7 cellular contexts compared by ENCODE assay signal in genomic region chr1:92968138-92969032, GRCh38. TPM values are rescaled to one million over a fixed set of nuclear protein-coding genes. Genes with fewer than 3 reads are reported as not detected.
DNase-seq lines count a peak whose midpoint lies in the region; ATAC-seq, FAIRE-seq and TF ChIP-seq lines count a peak whose summit lies in the region.

No MANE protein-coding gene starts in this region.

- H3K9me3 Mint-ChIP-seq in astrocyte (ENCODE audit: unreplicated experiment): no peaks in the 10 kb centered on the region
- H3K9me3 Mint-ChIP-seq in naive thymus-derived CD8-positive, alpha-beta T cell: no peaks in the 10 kb centered on the region

- H3K4me1 ChIP-seq in HUES48 (ENCODE audit: control insufficient read depth, insufficient read depth, low read length) (peaks cover 11% of the 10 kb centered on the region), astrocyte (ENCODE audit: insufficient read depth, low read length) (no peaks in the 10 kb centered on the region)

- DNase-seq in EH (ENCODE audit: low read depth): peak; percentile 9
- DNase-seq in GM19239 (ENCODE audit: insufficient read length, low spot score): no peak
- no peak for DNase-seq in astrocyte (ENCODE audit: low read depth)
- DNase-seq in naive thymus-derived CD8-positive, alpha-beta T cell: peak in 4 of 10 donors; percentile 26 to 52 (median 45)
- no peak for DNase-seq in coronary artery (ENCODE audit: low spot score)

- H3K9me3 ChIP-seq in HUES48 (ENCODE audit: control insufficient read depth, insufficient read depth, low read length): no peaks in the 10 kb centered on the region
- H3K9me3 ChIP-seq in astrocyte (ENCODE audit: insufficient read depth, low read depth, low read length): no peaks in the 10 kb centered on the region

- H3K4me1 Mint-ChIP-seq in astrocyte (ENCODE audit: low read depth, unreplicated experiment): no peaks in the 10 kb centered on the region
- H3K4me1 Mint-ChIP-seq in naive thymus-derived CD8-positive, alpha-beta T cell: peaks cover 13 to 36% (median 23%) of the 10 kb centered on the region in 4 donors

- H3K36me3 ChIP-seq in HUES48 (ENCODE audit: control insufficient read depth, insufficient read depth, low read length) (no peaks in the 10 kb centered on the region), astrocyte (ENCODE audit: insufficient read depth, low read length) (no peaks in the 10 kb centered on the region)

- peaks cover 15% of the 10 kb centered on the region for H3K27me3 ChIP-seq in HUES48 (ENCODE audit: control insufficient read depth, insufficient read depth, low read length)
- peaks cover 23% of the 10 kb centered on the region for H3K27me3 ChIP-seq in astrocyte (ENCODE audit: insufficient read depth, low read length)

- H3K4me3 ChIP-seq in HUES48 (ENCODE audit: low read depth, low read length) (no peak overlapping the region), astrocyte (ENCODE audit: insufficient read depth, low read depth, low read length) (no peak overlapping the region), coronary artery (no peak overlapping the region)

- POLR2A ChIA-PET in naive thymus-derived CD8-positive, alpha-beta T cell (lab: Charles Lee): interaction anchor here (0.6 to 4.4 kb wide), 6 partner anchors 13 to 114 kb away, joined by 4 to 23 read pairs (median 6); no protein-coding TSS in a partner anchor

- no peaks in the 10 kb centered on the region for H3K27me3 Mint-ChIP-seq in astrocyte (ENCODE audit: low read depth, unreplicated experiment)
- no peaks in the 10 kb centered on the region for H3K27me3 Mint-ChIP-seq in naive thymus-derived CD8-positive, alpha-beta T cell

- no peak overlapping the region for H3K4me2 ChIP-seq in astrocyte (ENCODE audit: low read length)

- peak; percentile 99 for FAIRE-seq in GM19239 (lab: Jason Lieb, UNC)
- no peak for FAIRE-seq in astrocyte (lab: Jason Lieb, UNC)

- no peak overlapping the region for H3K9ac ChIP-seq in HUES48 (ENCODE audit: low read depth, low read length)
- no peak overlapping the region for H3K9ac ChIP-seq in astrocyte (ENCODE audit: low read length)

- H3K27ac ChIP-seq in HUES48 (ENCODE audit: low read depth, low read length): peak overlapping the region; percentile 8
- no peak overlapping the region for H3K27ac ChIP-seq in astrocyte (ENCODE audit: low read depth, low read length)
- H3K27ac ChIP-seq in coronary artery: no peak overlapping the region

- no peak overlapping the region for H2AFZ ChIP-seq in astrocyte (ENCODE audit: low read depth, low read length)

- no peaks in the 10 kb centered on the region for H3K79me2 ChIP-seq in astrocyte (ENCODE audit: insufficient read depth, low read length)

- ATAC-seq in naive thymus-derived CD8-positive, alpha-beta T cell: peak; percentile 28 to 39
- ATAC-seq in GM18519 (IDR thresholded peaks at IDR 0.05; ENCODE audit: low FRiP score, unreplicated experiment): no peak

- TF ChIP-seq CTCF in astrocyte (IDR thresholded peaks at IDR 0.05; ENCODE audit: insufficient read depth, low read depth, low read length): peak; percentile 39
- TF ChIP-seq CTCF in coronary artery (IDR thresholded peaks at IDR 0.05): no peak

- no peaks in the 10 kb centered on the region for H3K36me3 Mint-ChIP-seq in astrocyte (ENCODE audit: low read depth, unreplicated experiment)
- no peaks in the 10 kb centered on the region for H3K36me3 Mint-ChIP-seq in naive thymus-derived CD8-positive, alpha-beta T cell

- no peaks in the 10 kb centered on the region for H4K20me1 ChIP-seq in astrocyte (ENCODE audit: insufficient read depth, low read length)

- H3K27ac Mint-ChIP-seq in astrocyte (ENCODE audit: unreplicated experiment): no peak overlapping the region
- H3K27ac Mint-ChIP-seq in naive thymus-derived CD8-positive, alpha-beta T cell: peak overlapping the region in 8 of 10 donors; percentile 11 to 79 (median 38)

- H3K4me3 Mint-ChIP-seq in astrocyte (ENCODE audit: unreplicated experiment): no peak overlapping the region
- H3K4me3 Mint-ChIP-seq in naive thymus-derived CD8-positive, alpha-beta T cell: no peak overlapping the region

RNA-seq across cellular contexts. Expression of gene DIPK1A, which starts 7.1 kb away (rescaled TPM):
- 8.4 and 8.7 TPM in 2 replicates for total RNA-seq in astrocyte
- 10 to 100 TPM; 12.0 to 14.8 TPM for total RNA-seq in naive thymus-derived CD8-positive, alpha-beta T cell
- 10 to 100 TPM; 11.5 to 14.5 (median 14.1) TPM for polyA plus RNA-seq in naive thymus-derived CD8-positive, alpha-beta T cell
